ENCODE assay signal across 27 cellular contexts in genomic region chr1:219058891-219059820, GRCh38.
DNase-seq lines count a peak whose midpoint lies in the region; ATAC-seq lines count a peak whose summit lies in the region.
"Had no signal": no experiment of that assay in that cellular context is flagged by ENCODE, and none has a peak within 500 bp of the region (broad histone marks: within the 10 kb centered on the region; RNA-seq: fewer than 3 reads in every experiment).

No MANE protein-coding gene starts in this region.

- no peaks in the 10 kb centered on the region for H3K36me3 Mint-ChIP-seq in activated CD4-positive, alpha-beta T cell treated with anti-CD3 and anti-CD28 coated beads for 36 hours (ENCODE audit: low read depth)
- H3K36me3 Mint-ChIP-seq in activated CD4-positive, alpha-beta T cell treated with anti-CD3 and anti-CD28 coated beads, Interleukin-2, amount 10 ng/mL, durations not matched to agents 7 days and 5 days (ENCODE audit: low read depth), result no peaks in the 10 kb centered on the region
- no peaks in the 10 kb centered on the region for H3K36me3 Mint-ChIP-seq in activated T-helper 17 cell treated with anti-CD3 and anti-CD28 coated beads, Interleukin-2, amount 50 U/mL, for 72 hours (ENCODE audit: low read depth)
- H3K36me3 Mint-ChIP-seq: CD4-positive, CD25-positive, alpha-beta regulatory T cell; natural killer cell; stimulated activated memory B cell treated with anti-CD40 and anti-IgM and Interleukin-4, amounts not matched to agents 10 μg/mL and 1 μg/mL and 100 μg/mL, for 72 hours had no signal

- H3K27me3 Mint-ChIP-seq in activated CD4-positive, alpha-beta T cell treated with anti-CD3 and anti-CD28 coated beads for 36 hours, result peaks cover 2% of the 10 kb centered on the region
- H3K27me3 Mint-ChIP-seq in activated CD4-positive, alpha-beta T cell treated with anti-CD3 and anti-CD28 coated beads, Interleukin-2, amount 10 ng/mL, durations not matched to agents 7 days and 5 days, result no peaks in the 10 kb centered on the region
- H3K27me3 Mint-ChIP-seq in activated T-helper 17 cell treated with anti-CD3 and anti-CD28 coated beads, Interleukin-2, amount 50 U/mL, for 72 hours, result no peaks in the 10 kb centered on the region
- H3K27me3 Mint-ChIP-seq: CD4-positive, CD25-positive, alpha-beta regulatory T cell; stimulated activated memory B cell treated with anti-CD40 and anti-IgM and Interleukin-4, amounts not matched to agents 10 μg/mL and 1 μg/mL and 100 μg/mL, for 72 hours had no signal

- no peak overlapping the region for H3K4me3 Mint-ChIP-seq in activated CD4-positive, alpha-beta T cell treated with anti-CD3 and anti-CD28 coated beads for 36 hours
- no peak overlapping the region for H3K4me3 Mint-ChIP-seq in activated CD4-positive, alpha-beta T cell treated with anti-CD3 and anti-CD28 coated beads, Interleukin-2, amount 10 ng/mL, durations not matched to agents 7 days and 5 days
- no peak overlapping the region for H3K4me3 Mint-ChIP-seq in activated T-helper 17 cell treated with anti-CD3 and anti-CD28 coated beads, Interleukin-2, amount 50 U/mL, for 72 hours
- H3K4me3 Mint-ChIP-seq: activated naive CD4-positive, alpha-beta T cell treated with anti-CD3 and anti-CD28 coated beads for 36 hours; CD4-positive, CD25-positive, alpha-beta regulatory T cell; H9; natural killer cell; stimulated activated memory B cell treated with anti-CD40 and anti-IgM and Interleukin-4, amounts not matched to agents 10 μg/mL and 1 μg/mL and 100 μg/mL, for 72 hours had no signal

- H3K9me3 Mint-ChIP-seq in activated CD4-positive, alpha-beta T cell treated with anti-CD3 and anti-CD28 coated beads for 36 hours (ENCODE audit: low read depth), result peaks cover 4% of the 10 kb centered on the region
- no peaks in the 10 kb centered on the region for H3K9me3 Mint-ChIP-seq in activated CD4-positive, alpha-beta T cell treated with anti-CD3 and anti-CD28 coated beads, Interleukin-2, amount 10 ng/mL, durations not matched to agents 7 days and 5 days
- peaks cover 4% of the 10 kb centered on the region for H3K9me3 Mint-ChIP-seq in activated T-helper 17 cell treated with anti-CD3 and anti-CD28 coated beads, Interleukin-2, amount 50 U/mL, for 72 hours
- H3K9me3 Mint-ChIP-seq: stimulated activated memory B cell treated with anti-CD40 and anti-IgM and Interleukin-4, amounts not matched to agents 10 μg/mL and 1 μg/mL and 100 μg/mL, for 72 hours had no signal

- intact Hi-C loops in activated CD4-positive, alpha-beta T cell treated with anti-CD3 and anti-CD28 coated beads for 36 hours (cut with DNase I, micrococcal nuclease), result loop anchor here (1.0 to 5.0 kb wide), 2 partner anchors 113 to 130 kb away; partner anchors contain the start of gene LYPLAL1 (in 1 of the 2)

- CTCF ChIA-PET in activated CD4-positive, alpha-beta T cell treated with anti-CD3 and anti-CD28 coated beads for 36 hours (lab: Charles Lee), result no interaction called here
- CTCF ChIA-PET in activated CD4-positive, alpha-beta T cell treated with anti-CD3 and anti-CD28 coated beads, Interleukin-2, amount 10 ng/mL, durations not matched to agents 7 days and 5 days (lab: Charles Lee), result no interaction called here

- DNase-seq in activated CD4-positive, alpha-beta T cell treated with anti-CD3 and anti-CD28 coated beads for 36 hours, result no peak
- DNase-seq in activated CD4-positive, alpha-beta T cell treated with anti-CD3 and anti-CD28 coated beads, Interleukin-2, amount 10 ng/mL, durations not matched to agents 7 days and 5 days, result no peak
- peak; percentile 56 for DNase-seq in iris pigment epithelial cell (ENCODE audit: low read depth)
- no peak for DNase-seq in SIG-M5 (lab: John Stamatoyannopoulos, UW)
- DNase-seq: activated CD4-positive, alpha-beta T cell treated with anti-CD3 and anti-CD28 coated beads for 1 hour; activated naive CD4-positive, alpha-beta T cell treated with anti-CD3 and anti-CD28 coated beads for 36 hours; aorta; Calu3; CD4-positive, CD25-positive, alpha-beta regulatory T cell; DND-41; H9; hippocampal formation; left cardiac atrium; natural killer cell; NCI-H146; NCI-H748 treated with DMSO at 0.1 percent for 48 hours; occipital lobe; psoas muscle; Right ventricle myocardium superior; sigmoid colon; upper lobe of right lung had no signal

- peaks cover 7% of the 10 kb centered on the region for H3K4me1 Mint-ChIP-seq in activated CD4-positive, alpha-beta T cell treated with anti-CD3 and anti-CD28 coated beads for 36 hours
- H3K4me1 Mint-ChIP-seq in activated CD4-positive, alpha-beta T cell treated with anti-CD3 and anti-CD28 coated beads, Interleukin-2, amount 10 ng/mL, durations not matched to agents 7 days and 5 days, result no peaks in the 10 kb centered on the region
- H3K4me1 Mint-ChIP-seq in activated T-helper 17 cell treated with anti-CD3 and anti-CD28 coated beads, Interleukin-2, amount 50 U/mL, for 72 hours, result no peaks in the 10 kb centered on the region
- H3K4me1 Mint-ChIP-seq: CD4-positive, CD25-positive, alpha-beta regulatory T cell; H9; natural killer cell had no signal

- POLR2A ChIA-PET in activated CD4-positive, alpha-beta T cell treated with anti-CD3 and anti-CD28 coated beads for 36 hours (lab: Charles Lee), result no interaction called here
- POLR2A ChIA-PET in activated CD4-positive, alpha-beta T cell treated with anti-CD3 and anti-CD28 coated beads, Interleukin-2, amount 10 ng/mL, durations not matched to agents 7 days and 5 days (lab: Charles Lee), result no interaction called here

- no peak overlapping the region for H3K27ac Mint-ChIP-seq in activated CD4-positive, alpha-beta T cell treated with anti-CD3 and anti-CD28 coated beads for 36 hours
- no peak overlapping the region for H3K27ac Mint-ChIP-seq in activated CD4-positive, alpha-beta T cell treated with anti-CD3 and anti-CD28 coated beads, Interleukin-2, amount 10 ng/mL, durations not matched to agents 7 days and 5 days
- H3K27ac Mint-ChIP-seq in activated T-helper 17 cell treated with anti-CD3 and anti-CD28 coated beads, Interleukin-2, amount 50 U/mL, for 72 hours, result no peak overlapping the region
- H3K27ac Mint-ChIP-seq: activated naive CD4-positive, alpha-beta T cell treated with anti-CD3 and anti-CD28 coated beads for 36 hours; CD4-positive, CD25-positive, alpha-beta regulatory T cell; H9; natural killer cell; stimulated activated memory B cell treated with anti-CD40 and anti-IgM and Interleukin-4, amounts not matched to agents 10 μg/mL and 1 μg/mL and 100 μg/mL, for 72 hours had no signal

- peak; percentile 83 for ATAC-seq in activated CD4-positive, alpha-beta T cell treated with anti-CD3 and anti-CD28 coated beads for 36 hours
- ATAC-seq in GM18868 (IDR thresholded peaks at IDR 0.05; ENCODE audit: unreplicated experiment) (peak; percentile 44), HG03025 (IDR thresholded peaks at IDR 0.05; ENCODE audit: low FRiP score, unreplicated experiment) (no peak), GM21529 (IDR thresholded peaks at IDR 0.05; ENCODE audit: unreplicated experiment) (no peak)
- peak; percentile 60 for ATAC-seq in activated T-helper 17 cell treated with anti-CD3 and anti-CD28 coated beads, Interleukin-2, amount 50 U/mL, for 72 hours (replicated peaks)
- ATAC-seq: left cardiac atrium; natural killer cell; Panc1; psoas muscle; stimulated activated memory B cell treated with anti-CD40 and anti-IgM and Interleukin-4, amounts not matched to agents 10 μg/mL and 1 μg/mL and 100 μg/mL, for 72 hours; upper lobe of right lung had no signal

Comparison
In these comparisons a context has a peak if more than half of its experiments do, and no peak if none do; other contexts are left out.
1. ATAC-seq: peak in activated CD4-positive, alpha-beta T cell treated with anti-CD3 and anti-CD28 coated beads for 36 hours (single experiment), GM18868 (single experiment) and activated T-helper 17 cell treated with anti-CD3 and anti-CD28 coated beads, Interleukin-2, amount 50 U/mL, for 72 hours (single experiment); none in HG03025 (single experiment) and GM21529 (single experiment).